ENCODE assay signal across 9 cellular contexts in genomic region chr2:85131116-85131515, GRCh38. TPM values are rescaled to one million over a fixed set of nuclear protein-coding genes. Genes with fewer than 3 reads are reported as not detected.
DNase-seq lines count a peak whose midpoint lies in the region; ATAC-seq and TF ChIP-seq lines count a peak whose summit lies in the region.
"Had no signal": no experiment of that assay in that cellular context is flagged by ENCODE, and none has a peak within 500 bp of the region (broad histone marks: within the 10 kb centered on the region; RNA-seq: fewer than 3 reads in every experiment).

No MANE protein-coding gene starts in this region.

- H3K36me3 ChIP-seq in BE2C, result no peaks in the 10 kb centered on the region
- no peaks in the 10 kb centered on the region for H3K36me3 ChIP-seq in lung (ENCODE audit: control insufficient read depth in 2 of 2, insufficient read depth in 2 of 2, low read length in 2 of 2)
- H3K36me3 ChIP-seq in thyroid gland, result no peaks in the 10 kb centered on the region

- H3K4me1 ChIP-seq in BE2C (no peaks in the 10 kb centered on the region), lung (ENCODE audit: control insufficient read depth in 2 of 2, insufficient read depth in 2 of 2, low read length in 2 of 2) (peaks cover 0 to 6% of the 10 kb centered on the region in 2 donors), thyroid gland (peaks cover 22 to 25% of the 10 kb centered on the region in 2 donors)

- no peak overlapping the region for H3K4me3 ChIP-seq in BE2C (ENCODE audit: low read depth, low read length)
- H3K4me3 ChIP-seq in astrocyte of the spinal cord (ENCODE audit: low read depth, low read length), result no peak overlapping the region
- H3K4me3 ChIP-seq in lung, result no peak overlapping the region
- no peak overlapping the region for H3K4me3 ChIP-seq in thyroid gland (replicated peaks in 1 of 3)

- H3K27ac ChIP-seq in lung (ENCODE audit: low read depth in 1 of 2, low read length in 1 of 2) (no peak overlapping the region), thyroid gland (no peak overlapping the region)

- ATAC-seq in lung (ENCODE audit: insufficient read depth, low FRiP score) (no peak), HG02870 (IDR thresholded peaks at IDR 0.05; ENCODE audit: unreplicated experiment) (no peak)

- TF ChIP-seq POLR2A in thyroid gland (IDR thresholded peaks at IDR 0.05), result no peak

- intact Hi-C loops in thyroid gland (cut with DNase I), result loop anchor here (5.0 kb wide), 1 partner anchor 151 kb away; no protein-coding TSS in a partner anchor

- WGBS in lung, 2 donors, result 46 to 48% methylated on average over 7 of the region's 7 CpGs
- WGBS in thyroid gland, 2 donors, result 54 to 72% methylated on average over 7 of the region's 7 CpGs

- in situ Hi-C loops in astrocyte of the spinal cord (cut with HindIII; ENCODE audit: low sequenced_read_pairs), result no loop called here

- no peaks in the 10 kb centered on the region for H3K9me3 ChIP-seq in BE2C
- no peaks in the 10 kb centered on the region for H3K9me3 ChIP-seq in lung (ENCODE audit: control insufficient read depth in 2 of 2, insufficient read depth in 1 of 2, low read length in 1 of 2)
- no peaks in the 10 kb centered on the region for H3K9me3 ChIP-seq in thyroid gland

- TF ChIP-seq CTCF in BE2C (IDR thresholded peaks at IDR 0.05; ENCODE audit: low read depth, low read length), result peak; percentile 48
- TF ChIP-seq CTCF in astrocyte of the spinal cord (IDR thresholded peaks at IDR 0.05; ENCODE audit: low read depth, low read length), result peak; percentile 64
- TF ChIP-seq CTCF in lung (IDR thresholded peaks at IDR 0.05; ENCODE audit: control extremely low read depth, extremely low read depth), result peak; percentile 31
- TF ChIP-seq CTCF in thyroid gland (IDR thresholded peaks at IDR 0.05), result peak in 1 of 6 experiments; percentile 33

- H3K27me3 ChIP-seq in BE2C, result peaks cover 30% of the 10 kb centered on the region
- no peaks in the 10 kb centered on the region for H3K27me3 ChIP-seq in lung (ENCODE audit: control insufficient read depth, insufficient read depth)
- H3K27me3 ChIP-seq in thyroid gland, result no peaks in the 10 kb centered on the region

- DNase-seq in BE2C, result peak; percentile 13
- DNase-seq in HuH-7 (ENCODE audit: low spot score), result peak; percentile 49
- peak; percentile 27 for DNase-seq in astrocyte of the spinal cord (ENCODE audit: low read depth, low spot score)
- no peak for DNase-seq in lung (ENCODE audit: low spot score)
- DNase-seq in activated CD4-positive, alpha-beta T cell treated with anti-CD3 and anti-CD28 coated beads, Interleukin-2, amount 50 U/mL, for 1 hour, result no peak
- DNase-seq in activated CD8-positive, alpha-beta memory T cell treated with anti-CD3 and anti-CD28 coated beads for 24 hours, result no peak
- DNase-seq in thyroid gland, result no peak
- DNase-seq: activated B cell treated with CpG ODN at 0.5 μM for 24 hours had no signal

RNA-seq across cellular contexts. Expression of gene TCF7L1, which starts 2.1 kb away (rescaled TPM):
- 0.34 TPM for polyA plus RNA-seq in BE2C (2012; ENCODE audit: insufficient read depth, insufficient read length, low read depth)
- total RNA-seq in lung (10 to 100 TPM; 14.7 to 21.5 TPM), thyroid gland (10 to 100 TPM in 2 of 4 donors, 1 to 10 TPM in 2; 3.1 to 12.1 (median 8.7) TPM)
- polyA plus RNA-seq in lung, result 10 to 100 TPM; 12.3 to 12.9 TPM

Comparison
In these comparisons a context has a peak if more than half of its experiments do, and no peak if none do; other contexts are left out.
1. DNase-seq: peak in BE2C (single experiment), HuH-7 (single experiment) and astrocyte of the spinal cord (single experiment); none in lung (single experiment), activated CD4-positive, alpha-beta T cell treated with anti-CD3 and anti-CD28 coated beads, Interleukin-2, amount 50 U/mL, for 1 hour (single experiment), activated CD8-positive, alpha-beta memory T cell treated with anti-CD3 and anti-CD28 coated beads for 24 hours (single experiment) and thyroid gland (0 of 2).